2 cellular contexts compared by ENCODE assay signal in the genomic region with DNA sequence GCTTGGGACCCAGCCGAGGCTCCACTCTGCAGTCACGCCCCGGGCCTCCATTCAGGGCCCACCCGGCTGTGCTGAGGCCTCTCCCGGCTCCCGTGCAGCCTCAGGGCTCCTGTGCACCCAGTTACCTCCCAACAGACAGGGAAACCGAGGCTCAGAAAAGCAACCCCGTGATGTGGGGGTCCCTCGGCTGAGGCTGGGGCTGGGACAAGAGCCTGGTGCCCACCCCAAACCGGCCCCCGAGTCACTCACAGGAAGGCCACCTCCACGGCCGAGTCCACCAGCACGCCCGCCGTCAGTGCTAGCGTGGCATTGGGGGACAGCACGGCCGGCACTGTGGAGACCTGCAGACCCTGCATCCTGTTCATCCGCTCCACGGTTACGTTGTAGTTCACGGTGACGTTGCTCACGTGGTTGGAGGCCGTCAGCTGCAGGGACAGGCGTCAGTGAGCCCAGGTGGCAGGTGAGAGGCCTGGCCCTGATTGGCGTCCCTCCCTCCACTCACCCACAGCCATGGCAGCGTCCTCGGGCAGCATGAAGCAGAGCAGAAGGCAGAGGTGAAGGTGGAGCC. TPM values are rescaled to one million over a fixed set of nuclear protein-coding genes. Genes with fewer than 3 reads are reported as not detected.
"Had no signal": no experiment of that assay in that cellular context is flagged by ENCODE, and none has a peak within 500 bp of the region (broad histone marks: within the 10 kb centered on the region; RNA-seq: fewer than 3 reads in every experiment).

No MANE protein-coding gene starts in this region.

RNA-seq across cellular contexts. Expression of a gene that starts 35.8 kb away (rescaled TPM):
- total RNA-seq: mesenteric fat pad, mononuclear cell had no signal
